In genomic region chr3:130052366-130052765, GRCh38 we compare ENCODE assay signal across 11 cellular contexts. TPM values are rescaled to one million over a fixed set of nuclear protein-coding genes. Genes with fewer than 3 reads are reported as not detected.
"Had no signal": no experiment of that assay in that cellular context is flagged by ENCODE, and none has a peak within 500 bp of the region (broad histone marks: within the 10 kb centered on the region; RNA-seq: fewer than 3 reads in every experiment).

No MANE protein-coding gene starts in this region.

RNA-seq across cellular contexts. Expression of gene ALG1L2, which starts 29.3 kb away (rescaled TPM):
- total RNA-seq: bronchial epithelial cell, cardiac septum, dermis blood vessel endothelial cell, endothelial cell of umbilical vein, esophagus squamous epithelium, foreskin keratinocyte, gastroesophageal sphincter, glomerular endothelial cell had no signal
- polyA plus RNA-seq: adipose tissue, endothelial cell of umbilical vein, esophagus, fibroblast of lung, foreskin keratinocyte had no signal
